In genomic region chr4:2860391-2861348, GRCh38 we compare ENCODE assay signal across 1 cellular context.
TF ChIP-seq lines count a peak whose summit lies in the region.

No MANE protein-coding gene starts in this region.

TF ChIP-seq in K562, 482 proteins besides CTCF, POLR2A, EP300 and RAD21 (continued from another document):
- TF ChIP-seq ZNF764 (CRISPR knock-in tag; IDR thresholded peaks at IDR 0.05; ENCODE audit: low read depth) = no peak
- peak; percentile 39; the same call in 1 of the 2 replicates for TF ChIP-seq SMARCA4 (IDR thresholded peaks at IDR 0.05)
- 0 out of 2 replicates have a peak, but pooled peaks have one; percentile 17 for TF ChIP-seq ARID1B (IDR thresholded peaks at IDR 0.05)
- no peak for TF ChIP-seq STAT5B (CRISPR knock-in tag; IDR thresholded peaks at IDR 0.05)
- TF ChIP-seq KDM2B (CRISPR knock-in tag; IDR thresholded peaks at IDR 0.05) = no peak
- 0 out of 2 replicates have a peak, but pooled peaks have one; percentile 23 for TF ChIP-seq SMARCE1 (IDR thresholded peaks at IDR 0.05)
- no peak for TF ChIP-seq FOXP4 (CRISPR knock-in tag; IDR thresholded peaks at IDR 0.05; ENCODE audit: borderline replicate concordance)
- no peak for TF ChIP-seq WHSC1 (IDR thresholded peaks at IDR 0.05; ENCODE audit: low read length)
- no peak for TF ChIP-seq ZBTB33 (CRISPR knock-in tag; IDR thresholded peaks at IDR 0.05)
